In the genomic region with DNA sequence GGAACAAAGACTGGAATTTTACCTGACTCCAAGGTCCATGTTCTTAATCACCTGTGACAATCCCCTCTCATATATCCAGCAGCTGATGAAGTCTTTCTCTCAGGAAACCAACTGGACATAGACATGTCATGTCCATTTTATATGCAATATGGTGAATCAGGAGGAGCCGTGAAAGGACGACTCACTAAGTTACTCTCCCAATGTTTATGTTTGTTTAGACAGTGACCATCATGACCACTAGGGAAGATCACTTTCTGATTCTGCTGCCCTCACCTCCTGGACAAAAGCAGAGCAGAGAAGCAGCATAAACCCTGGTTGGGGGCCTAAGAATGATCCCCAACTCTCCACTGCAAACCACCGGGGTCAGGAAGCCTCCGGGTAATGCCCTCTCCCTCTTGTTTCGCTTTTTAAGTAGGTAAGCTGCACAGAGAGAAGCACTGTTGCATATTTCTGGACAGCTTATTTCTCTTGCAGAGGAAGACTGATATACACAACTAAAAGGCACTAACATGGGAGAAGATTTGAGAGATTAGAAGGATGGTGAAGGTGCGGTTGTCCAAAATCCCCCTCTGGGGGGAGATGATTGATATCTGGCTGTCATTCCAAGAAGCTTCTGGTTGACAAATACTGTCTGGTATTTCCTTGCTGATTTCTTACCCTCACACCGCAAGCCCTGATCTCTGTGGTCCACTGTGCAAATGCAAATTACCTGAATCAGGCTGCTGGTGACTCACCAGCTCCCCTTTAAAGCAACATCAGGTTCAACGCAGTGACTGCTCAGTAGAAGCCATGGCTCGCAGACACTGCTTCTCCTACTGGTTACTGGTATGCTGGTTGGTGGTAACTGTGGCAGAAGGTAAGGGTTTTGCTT, we compare ENCODE assay signal across 1 cellular context.
TF ChIP-seq lines count a peak whose summit lies in the region.

A gene with protein sequence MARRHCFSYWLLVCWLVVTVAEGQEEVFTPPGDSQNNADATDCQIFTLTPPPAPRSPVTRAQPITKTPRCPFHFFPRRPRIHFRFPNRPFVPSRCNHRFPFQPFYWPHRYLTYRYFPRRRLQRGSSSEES (plus strand): TSS at position 773 of the 871 bp plus-strand sequence. CDS start 17 bp downstream, at position 790.

TF ChIP-seq in HCT116, 20 proteins besides CTCF, POLR2A, EP300 and RAD21 (continued from another document):
- TF ChIP-seq, protein P1, sequence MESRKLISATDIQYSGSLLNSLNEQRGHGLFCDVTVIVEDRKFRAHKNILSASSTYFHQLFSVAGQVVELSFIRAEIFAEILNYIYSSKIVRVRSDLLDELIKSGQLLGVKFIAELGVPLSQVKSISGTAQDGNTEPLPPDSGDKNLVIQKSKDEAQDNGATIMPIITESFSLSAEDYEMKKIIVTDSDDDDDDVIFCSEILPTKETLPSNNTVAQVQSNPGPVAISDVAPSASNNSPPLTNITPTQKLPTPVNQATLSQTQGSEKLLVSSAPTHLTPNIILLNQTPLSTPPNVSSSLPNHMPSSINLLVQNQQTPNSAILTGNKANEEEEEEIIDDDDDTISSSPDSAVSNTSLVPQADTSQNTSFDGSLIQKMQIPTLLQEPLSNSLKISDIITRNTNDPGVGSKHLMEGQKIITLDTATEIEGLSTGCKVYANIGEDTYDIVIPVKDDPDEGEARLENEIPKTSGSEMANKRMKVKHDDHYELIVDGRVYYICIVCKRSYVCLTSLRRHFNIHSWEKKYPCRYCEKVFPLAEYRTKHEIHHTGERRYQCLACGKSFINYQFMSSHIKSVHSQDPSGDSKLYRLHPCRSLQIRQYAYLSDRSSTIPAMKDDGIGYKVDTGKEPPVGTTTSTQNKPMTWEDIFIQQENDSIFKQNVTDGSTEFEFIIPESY (IDR thresholded peaks at IDR 0.05; ENCODE audit: extremely low read depth, insufficient replicate concordance, low read length): no peak
- TF ChIP-seq EZH2phosphoT487 (IDR thresholded peaks at IDR 0.05; ENCODE audit: borderline replicate concordance) (no peak), YY1 (IDR thresholded peaks at IDR 0.05; ENCODE audit: extremely low read depth, insufficient replicate concordance, low read depth, low read length) (no peak), SRF (IDR thresholded peaks at IDR 0.05; ENCODE audit: low read depth) (no peak), CBX3 (IDR thresholded peaks at IDR 0.05; ENCODE audit: low read depth) (no peak), ELF1 (IDR thresholded peaks at IDR 0.05; ENCODE audit: borderline replicate concordance, low read depth) (no peak), POLR2AphosphoS5 (IDR thresholded peaks at IDR 0.05; ENCODE audit: low read depth, low read length) (no peak)
- TF ChIP-seq, protein P2, sequence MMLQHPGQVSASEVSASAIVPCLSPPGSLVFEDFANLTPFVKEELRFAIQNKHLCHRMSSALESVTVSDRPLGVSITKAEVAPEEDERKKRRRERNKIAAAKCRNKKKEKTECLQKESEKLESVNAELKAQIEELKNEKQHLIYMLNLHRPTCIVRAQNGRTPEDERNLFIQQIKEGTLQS (IDR thresholded peaks at IDR 0.05): no peak
TF ChIP-seq in HCT116: peak in this region for 0.
